8 cellular contexts compared by ENCODE assay signal in genomic region chr6:134437376-134437775, GRCh38.
DNase-seq lines count a peak whose midpoint lies in the region; ATAC-seq lines count a peak whose summit lies in the region.

No MANE protein-coding gene starts in this region.

- no peaks in the 10 kb centered on the region for H3K9me3 ChIP-seq in Karpas-422 (ENCODE audit: low read length)

- H3K9ac ChIP-seq in Karpas-422 (ENCODE audit: low read length) = no peak overlapping the region

- no peaks in the 10 kb centered on the region for H3K9me3 Mint-ChIP-seq in activated T-cell treated with anti-CD3 and anti-CD28 coated beads, Interleukin-2, amount 50 U/mL, for 24 hours

- H3K79me2 ChIP-seq in Karpas-422 (ENCODE audit: low read length) = no peaks in the 10 kb centered on the region

- H3K27me3 ChIP-seq in layer of hippocampus (ENCODE audit: control insufficient read depth, insufficient read depth, low read length) = no peaks in the 10 kb centered on the region
- H3K27me3 ChIP-seq in Karpas-422 (ENCODE audit: low read length) = no peaks in the 10 kb centered on the region

- H3K4me1 ChIP-seq in Karpas-422 (ENCODE audit: low read length) = no peaks in the 10 kb centered on the region

- H3K27ac ChIP-seq in layer of hippocampus (ENCODE audit: low read depth, low read length) (peak overlapping the region; percentile 72), Karpas-422 (ENCODE audit: low read length) (no peak overlapping the region)

- H3K9me2 ChIP-seq in Karpas-422 (replicated peaks; ENCODE audit: insufficient read depth, low read length) = no peaks in the 10 kb centered on the region

- H3K4me3 Mint-ChIP-seq in activated T-cell treated with anti-CD3 and anti-CD28 coated beads, Interleukin-2, amount 50 U/mL, for 24 hours = peak overlapping the region; percentile 63

- ATAC-seq in GM18519 (IDR thresholded peaks at IDR 0.05; ENCODE audit: low FRiP score, unreplicated experiment) = peak; percentile 32
- ATAC-seq in HG03520 (IDR thresholded peaks at IDR 0.05; ENCODE audit: unreplicated experiment) = peak; percentile 35
- no peak for ATAC-seq in GM19463 (IDR thresholded peaks at IDR 0.05; ENCODE audit: unreplicated experiment)

- no peak overlapping the region for H3K4me2 ChIP-seq in Karpas-422 (ENCODE audit: low read depth, low read length, poor library complexity, severe bottlenecking)

- H3K4me3 ChIP-seq in Karpas-422 (ENCODE audit: low read length) = no peak overlapping the region

- H3K27ac Mint-ChIP-seq in activated T-cell treated with anti-CD3 and anti-CD28 coated beads, Interleukin-2, amount 50 U/mL, for 24 hours = peak overlapping the region; percentile 98

- peak; percentile 47 for DNase-seq in activated T-cell treated with anti-CD3 and anti-CD28 coated beads, Interleukin-2, amount 50 U/mL, for 24 hours
- DNase-seq in NCI-H2227 treated with DMSO at 0.1 percent for 48 hours (lab: John Stamatoyannopoulos, UW) (no peak), NCI-H1417 treated with DMSO at 0.1 percent for 48 hours (lab: John Stamatoyannopoulos, UW) (no peak), Karpas-422 (no peak)

- no peaks in the 10 kb centered on the region for H3K27me3 Mint-ChIP-seq in activated T-cell treated with anti-CD3 and anti-CD28 coated beads, Interleukin-2, amount 50 U/mL, for 24 hours

- no peaks in the 10 kb centered on the region for H3K36me3 Mint-ChIP-seq in activated T-cell treated with anti-CD3 and anti-CD28 coated beads, Interleukin-2, amount 50 U/mL, for 24 hours (ENCODE audit: low read depth)

- H4K20me1 ChIP-seq in Karpas-422 (ENCODE audit: insufficient read depth, low read depth, low read length) = no peaks in the 10 kb centered on the region

- H3K4me1 Mint-ChIP-seq in activated T-cell treated with anti-CD3 and anti-CD28 coated beads, Interleukin-2, amount 50 U/mL, for 24 hours (ENCODE audit: low read depth) = peaks cover 38% of the 10 kb centered on the region

- no peak overlapping the region for H2AFZ ChIP-seq in Karpas-422 (ENCODE audit: low read length)

- no peaks in the 10 kb centered on the region for H3K36me3 ChIP-seq in Karpas-422 (ENCODE audit: insufficient read depth, low read length)
